ENCODE assay signal across 13 cellular contexts in genomic region chr1:86739901-86740507, GRCh38. TPM values are rescaled to one million over a fixed set of nuclear protein-coding genes. Genes with fewer than 3 reads are reported as not detected.
DNase-seq lines count a peak whose midpoint lies in the region; ATAC-seq and TF ChIP-seq lines count a peak whose summit lies in the region.
"Had no signal": no experiment of that assay in that cellular context is flagged by ENCODE, and none has a peak within 500 bp of the region (broad histone marks: within the 10 kb centered on the region; RNA-seq: fewer than 3 reads in every experiment).

No MANE protein-coding gene starts in this region.

- no peak overlapping the region for H3K23ac ChIP-seq in mesendoderm (ENCODE audit: low read length)

- no peak overlapping the region for H3K9ac ChIP-seq in mesendoderm (ENCODE audit: low read length)

- no peak for TF ChIP-seq CTCF in CD8-positive, alpha-beta T cell (IDR thresholded peaks at IDR 0.05)
- TF ChIP-seq CTCF in fibroblast of the aortic adventitia (IDR thresholded peaks at IDR 0.05; ENCODE audit: insufficient read depth, low read length) = no peak

- no peaks in the 10 kb centered on the region for H3K79me1 ChIP-seq in mesendoderm (ENCODE audit: low read length)

- H4K8ac ChIP-seq in mesendoderm (ENCODE audit: low read depth, low read length) = no peak overlapping the region

- no peak overlapping the region for H3K18ac ChIP-seq in mesendoderm (ENCODE audit: low read length)

- no peak overlapping the region for H2BK120ac ChIP-seq in mesendoderm (ENCODE audit: low read depth, low read length)

- WGBS in mesendoderm (ENCODE audit: extremely low coverage, insufficient coverage, low lambda C conversion rate) = no CpG with 5 or more reads among the region's 2 CpGs

- H3K36me3 ChIP-seq in CD8-positive, alpha-beta T cell (ENCODE audit: insufficient read depth, low read length) = peaks cover 17% of the 10 kb centered on the region
- peaks cover 5% of the 10 kb centered on the region for H3K36me3 ChIP-seq in mesendoderm (ENCODE audit: control insufficient read depth, insufficient read depth, low read length)

- peaks cover 47% of the 10 kb centered on the region for H3K36me3 Mint-ChIP-seq in CD8-positive, alpha-beta T cell

- no peak overlapping the region for H3K4me2 ChIP-seq in mesendoderm (ENCODE audit: low read length)

- H3K27ac Mint-ChIP-seq in CD8-positive, alpha-beta T cell = no peak overlapping the region

- peaks cover 4% of the 10 kb centered on the region for H3K4me1 Mint-ChIP-seq in CD8-positive, alpha-beta T cell (ENCODE audit: low read depth)

- no peak overlapping the region for H2BK5ac ChIP-seq in mesendoderm (ENCODE audit: low read length)

- peak overlapping the region; percentile 41 for H3K4me3 ChIP-seq in CD8-positive, alpha-beta T cell (ENCODE audit: low read depth, low read length)
- H3K4me3 ChIP-seq in fibroblast of the aortic adventitia (ENCODE audit: low read depth, low read length) (no peak overlapping the region), mesendoderm (ENCODE audit: low read length) (no peak overlapping the region)

- H3K27me3 ChIP-seq in CD8-positive, alpha-beta T cell (ENCODE audit: insufficient read depth, low read length) = no peaks in the 10 kb centered on the region
- no peaks in the 10 kb centered on the region for H3K27me3 ChIP-seq in mesendoderm (ENCODE audit: insufficient read depth, low read length, poor library complexity)

- POLR2A ChIA-PET in CD8-positive, alpha-beta T cell (lab: Charles Lee) = interaction anchor here (0.7 to 2.9 kb wide), 2 partner anchors 26 to 35 kb away, joined by 3 to 11 read pairs; partner anchors contain the start of gene SH3GLB1

- peak in 1 of 7 experiments; percentile 13 for DNase-seq in CD8-positive, alpha-beta T cell
- DNase-seq in fibroblast of the aortic adventitia (ENCODE audit: low read depth) = peak; percentile 31
- DNase-seq in SKM-1 (lab: John Stamatoyannopoulos, UW; ENCODE audit: unreplicated experiment) = no peak
- DNase-seq in COR-L47 (lab: John Stamatoyannopoulos, UW) = no peak
- DNase-seq in mesendoderm = no peak
- DNase-seq: cortex of kidney; mammary epithelial cell; NCI-H510A treated with DMSO at 0.1 percent for 48 hours; stimulated activated CD4-positive, alpha-beta T cell treated with anti-CD3 and anti-CD28 coated beads, Interleukin-2, amount 100 ng/mL, for 24 hours had no signal

- no peak overlapping the region for H3K56ac ChIP-seq in mesendoderm (ENCODE audit: low read length)

- peak; percentile 80 for ATAC-seq in CD8-positive, alpha-beta T cell
- ATAC-seq in GM19372 (IDR thresholded peaks at IDR 0.05; ENCODE audit: low read depth, unreplicated experiment) (peak; percentile 66), HG03442 (IDR thresholded peaks at IDR 0.05; ENCODE audit: unreplicated experiment) (peak; percentile 79), HG02840 (IDR thresholded peaks at IDR 0.05; ENCODE audit: low FRiP score, unreplicated experiment) (no peak)
- ATAC-seq: HCT116 had no signal

- H3K27me3 Mint-ChIP-seq in CD8-positive, alpha-beta T cell (ENCODE audit: low read depth) = no peaks in the 10 kb centered on the region

- H3K9me3 Mint-ChIP-seq in CD8-positive, alpha-beta T cell = no peaks in the 10 kb centered on the region

- H3K4ac ChIP-seq in mesendoderm (ENCODE audit: low read depth, low read length) = no peak overlapping the region

- peak overlapping the region; percentile 16 for H3K27ac ChIP-seq in CD8-positive, alpha-beta T cell (ENCODE audit: low read depth, low read length)
- no peak overlapping the region for H3K27ac ChIP-seq in mesendoderm (ENCODE audit: low read depth, low read length)

- CTCF ChIA-PET in CD8-positive, alpha-beta T cell (lab: Charles Lee) = interaction anchor here (1.7 to 4.7 kb wide), 2 partner anchors 35 to 360 kb away, joined by 4 to 29 read pairs; partner anchors contain the start of gene SH3GLB1

- H2AK5ac ChIP-seq in mesendoderm (ENCODE audit: low read length) = no peak overlapping the region

- H3K4me1 ChIP-seq in CD8-positive, alpha-beta T cell (ENCODE audit: insufficient read depth, low read length) = peaks cover 20% of the 10 kb centered on the region
- H3K4me1 ChIP-seq in mesendoderm (ENCODE audit: control insufficient read depth, low read depth, low read length) = no peaks in the 10 kb centered on the region

- H3K9me3 ChIP-seq in CD8-positive, alpha-beta T cell (ENCODE audit: low read length) = no peaks in the 10 kb centered on the region

- H3K79me2 ChIP-seq in mesendoderm (ENCODE audit: control insufficient read depth, insufficient read depth, low read length) = no peaks in the 10 kb centered on the region

- H3K4me3 Mint-ChIP-seq in CD8-positive, alpha-beta T cell = no peak overlapping the region

- no peak overlapping the region for H4K5ac ChIP-seq in mesendoderm (ENCODE audit: low read length)

- intact Hi-C loops in CD8-positive, alpha-beta T cell (cut with DNase I, micrococcal nuclease) = loop anchor here (2.0 to 5.0 kb wide), 7 partner anchors 33 to 358 kb away; partner anchors contain the start of gene SH3GLB1 (in 1 of the 2)

- H2BK15ac ChIP-seq in mesendoderm (replicated peaks; ENCODE audit: low read depth) = no peak overlapping the region

RNA-seq across cellular contexts. Expression of gene SH3GLB1, which starts 35.6 kb away (rescaled TPM):
- 10 to 100 TPM; 47.5 to 56.5 TPM for total RNA-seq in CD8-positive, alpha-beta T cell
- 85.3 and 89.5 TPM in 2 replicates for total RNA-seq in fibroblast of the aortic adventitia (ENCODE audit: low replicate concordance)
- 27.8 TPM for polyA plus RNA-seq in mesendoderm (2013, experiment 1 of 2)
- polyA plus RNA-seq in mesendoderm (2013, experiment 2 of 2) = 28.2 TPM
